9 cellular contexts compared by ENCODE assay signal in the genomic region with DNA sequence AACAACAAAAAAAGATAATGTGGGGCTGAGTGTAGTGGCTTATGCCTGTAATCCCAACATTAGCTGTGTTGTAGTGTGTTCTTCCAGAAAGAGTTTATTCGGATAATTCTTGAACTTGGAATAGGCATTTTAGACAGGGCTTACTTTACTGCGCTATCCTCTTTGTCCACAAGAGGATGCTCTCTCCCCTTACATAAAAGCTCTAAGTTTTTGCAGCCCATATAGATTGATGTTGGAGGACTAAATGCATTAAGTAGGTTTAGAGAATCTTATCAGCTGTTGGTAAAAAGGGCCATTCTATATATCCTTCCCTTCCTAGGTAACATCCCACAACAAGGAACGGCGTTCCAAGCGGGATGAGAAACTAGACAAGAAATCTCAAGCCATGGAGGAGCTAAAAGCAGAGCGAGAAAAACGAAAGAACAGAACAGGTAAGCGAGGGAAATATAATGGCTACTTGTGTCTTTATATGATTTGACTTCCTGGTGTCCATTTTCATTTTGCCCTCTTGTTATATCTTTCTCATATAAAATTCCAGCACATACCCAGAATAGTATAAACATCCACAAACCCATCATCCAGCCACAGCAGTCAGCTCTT. TPM values are rescaled to one million over a fixed set of nuclear protein-coding genes. Genes with fewer than 3 reads are reported as not detected.
A peak's percentile ranks its signal among the peaks of the same experiment; 100 is the strongest.
DNase-seq lines count a peak whose midpoint lies in the region; ATAC-seq, FAIRE-seq and TF ChIP-seq lines count a peak whose summit lies in the region.
"Had no signal": no experiment of that assay in that cellular context is flagged by ENCODE, and none has a peak within 500 bp of the region (broad histone marks: within the 10 kb centered on the region; RNA-seq: fewer than 3 reads in every experiment).

No MANE protein-coding gene starts in this region.

- H3K9me3 ChIP-seq in HAP-1 (no peaks in the 10 kb centered on the region), neutrophil (no peaks in the 10 kb centered on the region)

- ATAC-seq in HG02870 (IDR thresholded peaks at IDR 0.05; ENCODE audit: unreplicated experiment) (no peak), HG02973 (IDR thresholded peaks at IDR 0.05; ENCODE audit: unreplicated experiment) (no peak)

- no peak overlapping the region for H3K4me3 Mint-ChIP-seq in endothelial cell (ENCODE audit: unreplicated experiment)
- H3K4me3 Mint-ChIP-seq: activated naive CD4-positive, alpha-beta T cell treated with anti-CD3 and anti-CD28 coated beads, Interleukin-2, amount 50 U/mL, for 24 hours had no signal

- H3K4me3 ChIP-seq in HAP-1 (no peak overlapping the region), neutrophil (ENCODE audit: low read depth in 1 of 2, low read length in 1 of 2) (no peak overlapping the region)

- TF ChIP-seq CTCF in endothelial cell (IDR thresholded peaks at IDR 0.05; ENCODE audit: unreplicated experiment) (peak; percentile 72), neutrophil (IDR thresholded peaks at IDR 0.05) (peak; percentile 27)

- no peaks in the 10 kb centered on the region for H3K27me3 ChIP-seq in HAP-1 (ENCODE audit: low read depth)
- no peaks in the 10 kb centered on the region for H3K27me3 ChIP-seq in neutrophil

- H3K27ac Mint-ChIP-seq in endothelial cell (ENCODE audit: unreplicated experiment), result no peak overlapping the region
- H3K27ac Mint-ChIP-seq: activated naive CD4-positive, alpha-beta T cell treated with anti-CD3 and anti-CD28 coated beads, Interleukin-2, amount 50 U/mL, for 24 hours had no signal

- H3K36me3 ChIP-seq in HAP-1 (replicated peaks), result peaks cover 45% of the 10 kb centered on the region
- peaks cover 90% of the 10 kb centered on the region for H3K36me3 ChIP-seq in neutrophil

- DNase-seq in NCI-H1105 treated with DMSO at 0.1 percent for 48 hours (lab: John Stamatoyannopoulos, UW), result peak; percentile 0
- DNase-seq in NCI-H1105 (lab: John Stamatoyannopoulos, UW), result no peak
- DNase-seq in HAP-1 (ENCODE audit: low spot score in 2 of 2), result peak; percentile 36 to 45
- peak; percentile 36 for DNase-seq in RCC 7860 (ENCODE audit: low spot score)
- peak; percentile 42 for DNase-seq in endothelial cell (ENCODE audit: low spot score)

- peak; percentile 34 for FAIRE-seq in RCC 7860 (lab: Jason Lieb, UNC)

- no peaks in the 10 kb centered on the region for H3K27me3 Mint-ChIP-seq in endothelial cell (ENCODE audit: unreplicated experiment)
- H3K27me3 Mint-ChIP-seq: activated naive CD4-positive, alpha-beta T cell treated with anti-CD3 and anti-CD28 coated beads, Interleukin-2, amount 50 U/mL, for 24 hours had no signal

- H3K36me3 Mint-ChIP-seq in endothelial cell (ENCODE audit: low read depth, unreplicated experiment), result peaks cover 49% of the 10 kb centered on the region

- H3K9me3 Mint-ChIP-seq in endothelial cell (ENCODE audit: unreplicated experiment), result no peaks in the 10 kb centered on the region
- H3K9me3 Mint-ChIP-seq: activated naive CD4-positive, alpha-beta T cell treated with anti-CD3 and anti-CD28 coated beads, Interleukin-2, amount 50 U/mL, for 24 hours had no signal

- peaks cover 3% of the 10 kb centered on the region for H3K4me1 Mint-ChIP-seq in endothelial cell (ENCODE audit: unreplicated experiment)

- H3K4me1 ChIP-seq in HAP-1, result no peaks in the 10 kb centered on the region; the same call in 1 of the 2 replicates
- H3K4me1 ChIP-seq in neutrophil (ENCODE audit: control insufficient read depth in 1 of 2, insufficient read depth in 1 of 2, low read depth in 1 of 2, low read length in 1 of 2), result peaks cover 0 to 7% of the 10 kb centered on the region in 2 experiments

- in situ Hi-C loops in HAP-1 (cut with MboI; ENCODE audit: low sequenced_read_pairs), result no loop called here

- H3K27ac ChIP-seq in neutrophil, result no peak overlapping the region

RNA-seq across cellular contexts. Expression of a gene that starts 27.8 kb away (rescaled TPM):
- total RNA-seq in endothelial cell (ENCODE audit: unreplicated experiment), result 4.2 TPM

RNA-seq across cellular contexts. Expression of a gene that starts 47.7 kb away (rescaled TPM):
- 25.7 TPM for total RNA-seq in endothelial cell (ENCODE audit: unreplicated experiment)

RNA-seq across cellular contexts. Expression of a gene that starts 49.0 kb away (rescaled TPM):
- total RNA-seq in endothelial cell (ENCODE audit: unreplicated experiment), result 60.8 TPM
